In genomic region chr16:86075488-86075785, GRCh38 we compare ENCODE assay signal across 19 cellular contexts.
DNase-seq lines count a peak whose midpoint lies in the region; ATAC-seq and TF ChIP-seq lines count a peak whose summit lies in the region.
"Had no signal": no experiment of that assay in that cellular context is flagged by ENCODE, and none has a peak within 500 bp of the region (broad histone marks: within the 10 kb centered on the region; RNA-seq: fewer than 3 reads in every experiment).

No MANE protein-coding gene starts in this region.

- H3K27me3 ChIP-seq in upper lobe of left lung (no peaks in the 10 kb centered on the region), left ventricle myocardium inferior (ENCODE audit: low read depth) (peaks cover 88% of the 10 kb centered on the region)

- intact Hi-C loops in left ventricle myocardium inferior (cut with micrococcal nuclease): no loop called here

- no peak for TF ChIP-seq CTCF in NB4 (IDR thresholded peaks at IDR 0.05; ENCODE audit: low read depth, low read length)
- TF ChIP-seq CTCF in upper lobe of left lung (IDR thresholded peaks at IDR 0.05): no peak
- TF ChIP-seq CTCF in left ventricle myocardium inferior (IDR thresholded peaks at IDR 0.05; ENCODE audit: borderline replicate concordance): no peak

- TF ChIP-seq POLR2A in NB4 (IDR thresholded peaks at IDR 0.05; ENCODE audit: extremely low read depth, insufficient read length): no peak
- no peak for TF ChIP-seq POLR2A in upper lobe of left lung (IDR thresholded peaks at IDR 0.05)

- H3K36me3 ChIP-seq in mesodermal cell (ENCODE audit: control insufficient read depth, insufficient read depth, low read length) (no peaks in the 10 kb centered on the region), upper lobe of left lung (no peaks in the 10 kb centered on the region), left ventricle myocardium inferior (no peaks in the 10 kb centered on the region)

- H3K9me3 ChIP-seq in mesodermal cell (ENCODE audit: control insufficient read depth, low read length) (no peaks in the 10 kb centered on the region), upper lobe of left lung (no peaks in the 10 kb centered on the region), left ventricle myocardium inferior (replicated peaks) (no peaks in the 10 kb centered on the region)
- H3K9me3 ChIP-seq: Caco-2 had no signal

- 85% methylated on average over 2 of the region's 2 CpGs; no CpG with 5 or more reads in 1 of the 2 experiments for WGBS in mesodermal cell (ENCODE audit: insufficient coverage in 2 of 2), 2 experiments
- WGBS in upper lobe of left lung, 2 donors: 70 to 93% methylated on average over 2 of the region's 2 CpGs

- TF ChIP-seq EP300 in upper lobe of left lung (IDR thresholded peaks at IDR 0.05): no peak

- ATAC-seq in upper lobe of left lung (ENCODE audit: low FRiP score in 2 of 2): no peak
- ATAC-seq in GM18517 (IDR thresholded peaks at IDR 0.05; ENCODE audit: unreplicated experiment): no peak
- ATAC-seq: HCT116, K562, Panc1, SK-N-SH treated with all-trans-retinoic acid at 6 μM for 48 hours had no signal

- H3K4me3 ChIP-seq in NB4 (ENCODE audit: low read depth, low read length) (no peak overlapping the region), mesodermal cell (ENCODE audit: extremely low read depth, insufficient read depth, low read length, poor library complexity, severe bottlenecking) (no peak overlapping the region), upper lobe of left lung (no peak overlapping the region), left ventricle myocardium inferior (no peak overlapping the region)
- H3K4me3 ChIP-seq: K562 had no signal

- peak overlapping the region; percentile 6 for H3K27ac ChIP-seq in mesodermal cell (ENCODE audit: low read depth, low read length, severe bottlenecking)
- peak overlapping the region; percentile 47 to 84 (median 77) for H3K27ac ChIP-seq in upper lobe of left lung
- no peak overlapping the region for H3K27ac ChIP-seq in left ventricle myocardium inferior (replicated peaks)

- DNase-seq in NB4 (ENCODE audit: low read depth): peak; percentile 61
- peak; percentile 4 for DNase-seq in fibroblast of peridontal ligament (ENCODE audit: extremely low read depth)
- no peak for DNase-seq in upper lobe of left lung
- no peak for DNase-seq in central memory CD4-positive, alpha-beta T cell
- no peak for DNase-seq in NOMO-1 treated with DMSO at 0.1 percent for 48 hours (lab: John Stamatoyannopoulos, UW; ENCODE audit: unreplicated experiment)
- no peak for DNase-seq in left ventricle myocardium inferior
- DNase-seq: CD4-positive, CD25-positive, alpha-beta regulatory T cell; MV-4-11; NCI-H1417 treated with DMSO at 0.1 percent for 48 hours; NCI-H2081; NCI-H524; SHP77 had no signal

- H3K4me1 ChIP-seq in mesodermal cell (ENCODE audit: control insufficient read depth, insufficient read depth, low read length, poor library complexity, severe bottlenecking) (peaks cover 16% of the 10 kb centered on the region), upper lobe of left lung (peaks cover 0 to 43% (median 32%) of the 10 kb centered on the region in 4 donors), left ventricle myocardium inferior (no peaks in the 10 kb centered on the region)
- H3K4me1 ChIP-seq: Caco-2 had no signal

Comparison
In these comparisons a context has a peak if more than half of its experiments do, and no peak if none do; other contexts are left out.
1. DNase-seq: peak in NB4 (single experiment) and fibroblast of peridontal ligament (single experiment); none in upper lobe of left lung (0 of 2), central memory CD4-positive, alpha-beta T cell (single experiment), NOMO-1 treated with DMSO at 0.1 percent for 48 hours (single experiment) and left ventricle myocardium inferior (single experiment).